ENCODE assay signal across 26 cellular contexts in the genomic region with DNA sequence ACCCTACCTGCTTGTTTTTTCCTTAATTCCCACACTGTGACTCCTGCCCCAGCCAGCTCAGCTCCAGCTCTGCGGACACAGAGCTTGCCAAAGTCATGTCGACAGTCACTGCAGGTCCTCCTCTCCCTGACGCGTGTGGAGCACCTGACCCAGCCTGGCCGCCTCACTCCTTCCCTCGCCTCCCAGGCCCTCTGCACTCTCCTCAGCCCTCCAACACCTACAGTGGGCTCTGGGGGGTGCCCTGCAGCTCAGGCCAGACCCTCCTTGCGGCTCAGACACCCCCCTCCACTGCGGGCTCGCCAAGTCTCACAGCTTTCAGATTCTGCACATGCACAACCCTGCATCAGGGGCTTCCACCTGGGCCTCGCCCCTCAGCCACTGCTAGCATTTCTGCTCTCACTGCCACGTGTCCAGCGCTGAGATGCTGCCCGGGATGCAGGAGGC.
DNase-seq lines count a peak whose midpoint lies in the region; ATAC-seq, FAIRE-seq and TF ChIP-seq lines count a peak whose summit lies in the region.
"Had no signal": no experiment of that assay in that cellular context is flagged by ENCODE, and none has a peak within 500 bp of the region (broad histone marks: within the 10 kb centered on the region; RNA-seq: fewer than 3 reads in every experiment).

No MANE protein-coding gene starts in this region.

- H3K4me3 ChIP-seq in K562, result no peak overlapping the region
- no peak overlapping the region for H3K4me3 ChIP-seq in heart right ventricle
- H3K4me3 ChIP-seq in stomach smooth muscle (ENCODE audit: low read length in 2 of 2), result no peak overlapping the region
- H3K4me3 ChIP-seq in HAP-1, result no peak overlapping the region
- H3K4me3 ChIP-seq: right lobe of liver, tibial nerve had no signal

- H3K9ac ChIP-seq in K562 (ENCODE audit: insufficient read depth in 1 of 2, low read depth in 2 of 2, low read length in 2 of 2), result no peak overlapping the region
- no peak overlapping the region for H3K9ac ChIP-seq in stomach smooth muscle (ENCODE audit: low read length in 2 of 2)
- H3K9ac ChIP-seq: parathyroid adenoma had no signal

- 97% methylated on average over 8 of the region's 13 CpGs for WGBS in K562 (ENCODE audit: insufficient coverage, low coverage, missing lambda C conversion rate)
- WGBS in heart right ventricle, 2 donors, result 66 to 86% methylated on average over 13 of the region's 13 CpGs

- no peak for DNase-seq in K562 (ENCODE audit: extremely low read depth in 1 of 4, low spot score in 3 of 4)
- DNase-seq in heart right ventricle, result peak; percentile 49 to 53
- peak; percentile 47 for DNase-seq in medulla oblongata (ENCODE audit: extremely low spot score)
- DNase-seq in CD1c-positive myeloid dendritic cell (ENCODE audit: extremely low spot score), result no peak
- DNase-seq in GM13976 (ENCODE audit: low spot score), result no peak
- DNase-seq in HAP-1 (ENCODE audit: low spot score in 2 of 2), result no peak
- DNase-seq: activated CD4-positive, alpha-beta T cell treated with anti-CD3 and anti-CD28 coated beads for 36 hours; activated CD8-positive, alpha-beta T cell treated with anti-CD3 and anti-CD28 coated beads, Interleukin-2, amount 10 ng/mL, durations not matched to agents 7 days and 5 days; activated T-cell treated with anti-CD3 and anti-CD28 coated beads for 4 hours; DMS53; effector memory CD8-positive, alpha-beta T cell; IMR-90; kidney glomerular epithelial cell; MV-4-11; NCI-H1436; NCI-H226; NCI-H69; SHP77 treated with DMSO at 0.1 percent for 48 hours; stimulated activated CD4-positive, alpha-beta T cell treated with anti-CD3 and anti-CD28 coated beads, Interleukin-4, amount 100 ng/mL, for 24 hours; T-helper 9 cell had no signal

- H3K9me3 ChIP-seq in K562 (replicated peaks; ENCODE audit: control insufficient read depth, insufficient read depth, low read depth, low read length), result no peaks in the 10 kb centered on the region
- no peaks in the 10 kb centered on the region for H3K9me3 ChIP-seq in heart right ventricle
- H3K9me3 ChIP-seq in stomach smooth muscle (ENCODE audit: control insufficient read depth in 2 of 2, low read length in 2 of 2), result no peaks in the 10 kb centered on the region
- H3K9me3 ChIP-seq in HAP-1, result no peaks in the 10 kb centered on the region
- H3K9me3 ChIP-seq: right lobe of liver, tibial nerve had no signal

- H3K79me2 ChIP-seq in K562 (ENCODE audit: control insufficient read depth, insufficient read depth, low read length), result no peaks in the 10 kb centered on the region
- H3K79me2 ChIP-seq: parathyroid adenoma had no signal

- BruUV-seq in K562 (replicated peaks; lab: Mats Ljungman, UMichigan), result no TSS peak

- intact Hi-C loops in K562 (cut with micrococcal nuclease) (no loop called here), heart right ventricle (cut with DNase I) (no loop called here)

- POLR2A ChIA-PET in K562 (lab: Yijun Ruan, JAX), result no interaction called here

- H2AFZ ChIP-seq in K562 (ENCODE audit: low read depth, low read length), result no peak overlapping the region
- H2AFZ ChIP-seq: parathyroid adenoma had no signal

- H3K36me3 ChIP-seq in K562 (ENCODE audit: control insufficient read depth, insufficient read depth, low read length) (peaks cover 41% of the 10 kb centered on the region; the same call in 2 of the 3 replicates), heart right ventricle (peaks cover 0 to 46% (median 6%) of the 10 kb centered on the region in 9 donors), stomach smooth muscle (ENCODE audit: control insufficient read depth in 2 of 2, insufficient read depth in 2 of 2, low read length in 2 of 2) (peaks cover 6 to 11% of the 10 kb centered on the region in 2 donors), HAP-1 (replicated peaks) (peaks cover 3% of the 10 kb centered on the region; the same call in 1 of the 2 replicates)

- CTCF ChIA-PET in K562 (lab: Yijun Ruan, JAX; ENCODE audit: low intra/inter-chr PET ratio), result no interaction called here

- H3K4me2 ChIP-seq in K562 (ENCODE audit: insufficient read depth, low read length), result no peak overlapping the region

- no peak for TF ChIP-seq EP300 in K562 (IDR thresholded peaks at IDR 0.05; ENCODE audit: low read length)

- FAIRE-seq in K562 (lab: Jason Lieb, UNC), result no peak
- FAIRE-seq: G401.6 had no signal

- no peak for TF ChIP-seq RAD21 in K562 (CRISPR knock-in tag; conservative IDR thresholded peaks at IDR 0.05 in 1 of 2, IDR thresholded peaks at IDR 0.05 in 1 of 2)

- H3K27ac ChIP-seq in K562 (ENCODE audit: extremely low read depth, low read depth, low read length) (no peak overlapping the region), heart right ventricle (peak overlapping the region in 6 of 10 donors; percentile 17 to 74 (median 38)), stomach smooth muscle (ENCODE audit: low read length) (peak overlapping the region; percentile 99)
- H3K27ac ChIP-seq: parathyroid adenoma, right lobe of liver, tibial nerve had no signal

- no peak for TF ChIP-seq POLR2A in K562 (conservative IDR thresholded peaks at IDR 0.05)

- ATAC-seq in K562, result no peak
- ATAC-seq in heart right ventricle, result peak; percentile 40 to 81 (median 70)
- ATAC-seq: activated CD4-positive, alpha-beta T cell treated with anti-CD3 and anti-CD28 coated beads for 36 hours; activated CD8-positive, alpha-beta T cell treated with anti-CD3 and anti-CD28 coated beads, Interleukin-2, amount 10 ng/mL, durations not matched to agents 7 days and 5 days; effector memory CD8-positive, alpha-beta T cell; HCT116; right lobe of liver had no signal

- TF ChIP-seq CTCF in K562 (IDR thresholded peaks at IDR 0.05 in 2 of 3, conservative IDR thresholded peaks at IDR 0.05 in 1 of 3; ENCODE audit: insufficient read depth in 2 of 3, low read depth in 1 of 3, low read length in 3 of 3) (no peak), heart right ventricle (IDR thresholded peaks at IDR 0.05) (no peak), GM13976 (IDR thresholded peaks at IDR 0.05; ENCODE audit: borderline replicate concordance, control extremely low read depth, extremely low read depth, insufficient read depth, missing control alignments) (no peak)

- peaks cover 2% of the 10 kb centered on the region; the same call in 1 of the 2 replicates for H4K20me1 ChIP-seq in K562 (replicated peaks; ENCODE audit: control insufficient read depth, insufficient read depth, low read length)

- H3K9me1 ChIP-seq in K562 (ENCODE audit: control insufficient read depth, insufficient read depth, low read length), result no peaks in the 10 kb centered on the region

- in situ Hi-C loops in K562 (cut with MboI), result no loop called here
- in situ Hi-C loops in GM13976 (cut with MboI; ENCODE audit: low sequenced_read_pairs, unreplicated experiment), result no loop called here
- in situ Hi-C loops in HAP-1 (cut with MboI; ENCODE audit: low sequenced_read_pairs), result no loop called here

- H3K4me1 ChIP-seq in K562 (replicated peaks in 1 of 2; ENCODE audit: control insufficient read depth in 2 of 2, insufficient read depth in 2 of 2, low read length in 2 of 2) (peaks cover 0 to 2% of the 10 kb centered on the region in 2 experiments; a peak in 1 of 5 replicates), heart right ventricle (peaks cover 6 to 67% (median 42%) of the 10 kb centered on the region in 9 donors), stomach smooth muscle (ENCODE audit: control insufficient read depth, insufficient read depth, low read length) (peaks cover 72% of the 10 kb centered on the region), HAP-1 (no peaks in the 10 kb centered on the region)
- H3K4me1 ChIP-seq: parathyroid adenoma, right lobe of liver had no signal

- H3K27me3 ChIP-seq in K562 (ENCODE audit: control insufficient read depth in 2 of 2, insufficient read depth in 2 of 2, low read length in 2 of 2) (no peaks in the 10 kb centered on the region), heart right ventricle (no peaks in the 10 kb centered on the region), stomach smooth muscle (ENCODE audit: control insufficient read depth in 1 of 2, insufficient read depth in 2 of 2, low read length in 2 of 2) (no peaks in the 10 kb centered on the region), HAP-1 (ENCODE audit: low read depth) (no peaks in the 10 kb centered on the region)
- H3K27me3 ChIP-seq: right lobe of liver, tibial nerve had no signal

TF ChIP-seq in K562, 482 proteins besides CTCF, POLR2A, EP300 and RAD21:
- TF ChIP-seq POLR2G (IDR thresholded peaks at IDR 0.05; ENCODE audit: low read depth, low read length), result peak; percentile 54; the same call in 1 of the 2 replicates
- TF ChIP-seq NCOA1 (IDR thresholded peaks at IDR 0.05; ENCODE audit: low read depth), result no peak

Comparison
In these comparisons a context has a peak if more than half of its experiments do, and no peak if none do; other contexts are left out.
1. DNase-seq: peak in heart right ventricle (2 of 2) and medulla oblongata (single experiment); none in K562 (0 of 4), CD1c-positive myeloid dendritic cell (single experiment), GM13976 (single experiment) and HAP-1 (0 of 2).